Comparison of ENCODE assay signal across 1 cellular context in genomic region chr1:227730630-227731151, GRCh38.
TF ChIP-seq lines count a peak whose summit lies in the region.

No MANE protein-coding gene starts in this region.

TF ChIP-seq in GM23338, 12 proteins besides CTCF, POLR2A, EP300 and RAD21 (continued from another document):
- TF ChIP-seq, protein P1, sequence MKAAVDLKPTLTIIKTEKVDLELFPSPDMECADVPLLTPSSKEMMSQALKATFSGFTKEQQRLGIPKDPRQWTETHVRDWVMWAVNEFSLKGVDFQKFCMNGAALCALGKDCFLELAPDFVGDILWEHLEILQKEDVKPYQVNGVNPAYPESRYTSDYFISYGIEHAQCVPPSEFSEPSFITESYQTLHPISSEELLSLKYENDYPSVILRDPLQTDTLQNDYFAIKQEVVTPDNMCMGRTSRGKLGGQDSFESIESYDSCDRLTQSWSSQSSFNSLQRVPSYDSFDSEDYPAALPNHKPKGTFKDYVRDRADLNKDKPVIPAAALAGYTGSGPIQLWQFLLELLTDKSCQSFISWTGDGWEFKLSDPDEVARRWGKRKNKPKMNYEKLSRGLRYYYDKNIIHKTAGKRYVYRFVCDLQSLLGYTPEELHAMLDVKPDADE (IDR thresholded peaks at IDR 0.05) = no peak
TF ChIP-seq in GM23338: peak in this region for 1.
